In the genomic region with DNA sequence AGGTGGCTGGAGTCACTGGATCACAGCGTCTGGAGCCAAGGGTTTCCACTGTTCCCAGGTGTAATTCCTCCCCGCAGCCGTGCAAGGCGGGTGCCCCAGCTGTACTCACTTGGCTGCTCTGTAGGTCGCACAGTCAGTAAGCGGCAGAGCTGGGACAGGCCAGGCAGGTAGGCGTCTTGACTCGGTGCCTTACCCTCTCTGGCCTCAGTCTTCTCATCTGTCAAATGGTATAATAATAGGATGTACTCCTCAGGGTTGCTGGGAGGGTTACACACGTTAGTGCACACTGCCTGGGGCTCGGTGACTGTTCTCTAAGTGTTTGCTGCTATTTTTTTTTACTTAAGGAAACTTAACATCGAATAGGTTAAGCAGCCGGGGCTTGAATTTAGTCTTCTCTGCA, we compare ENCODE assay signal across 11 cellular contexts. TPM values are rescaled to one million over a fixed set of nuclear protein-coding genes. Genes with fewer than 3 reads are reported as not detected.
"Had no signal": no experiment of that assay in that cellular context is flagged by ENCODE, and none has a peak within 500 bp of the region (broad histone marks: within the 10 kb centered on the region; RNA-seq: fewer than 3 reads in every experiment).

No MANE protein-coding gene starts in this region.

- H3K27ac ChIP-seq: adrenal gland, gastrocnemius medialis, heart left ventricle, neural progenitor cell, transverse colon had no signal

- H3K9me3 Mint-ChIP-seq: activated naive CD4-positive, alpha-beta T cell treated with anti-CD3 and anti-CD28 coated beads, Interleukin-2, amount 10 ng/mL, durations not matched to agents 7 days and 5 days; immature natural killer cell; mesothelial cell of epicardium; neural progenitor cell had no signal

- H3K9me3 ChIP-seq: adrenal gland, gastrocnemius medialis, heart left ventricle, transverse colon had no signal

- H3K4me1 ChIP-seq: adrenal gland had no signal

- H3K36me3 Mint-ChIP-seq: activated naive CD4-positive, alpha-beta T cell treated with anti-CD3 and anti-CD28 coated beads, Interleukin-2, amount 10 ng/mL, durations not matched to agents 7 days and 5 days; immature natural killer cell; mesothelial cell of epicardium; neural progenitor cell had no signal

- H3K4me1 Mint-ChIP-seq: activated naive CD4-positive, alpha-beta T cell treated with anti-CD3 and anti-CD28 coated beads, Interleukin-2, amount 10 ng/mL, durations not matched to agents 7 days and 5 days; immature natural killer cell had no signal

- H3K27me3 ChIP-seq: adrenal gland, gastrocnemius medialis, transverse colon had no signal

- H3K36me3 ChIP-seq: adrenal gland, gastrocnemius medialis, heart left ventricle, neural progenitor cell, transverse colon had no signal

- H3K4me3 Mint-ChIP-seq: activated naive CD4-positive, alpha-beta T cell treated with anti-CD3 and anti-CD28 coated beads, Interleukin-2, amount 10 ng/mL, durations not matched to agents 7 days and 5 days; immature natural killer cell; mesothelial cell of epicardium; neural progenitor cell had no signal

- H3K27ac Mint-ChIP-seq: activated naive CD4-positive, alpha-beta T cell treated with anti-CD3 and anti-CD28 coated beads, Interleukin-2, amount 10 ng/mL, durations not matched to agents 7 days and 5 days; immature natural killer cell; mesothelial cell of epicardium had no signal

- H3K4me3 ChIP-seq: adrenal gland, gastrocnemius medialis, heart left ventricle, neural progenitor cell, transverse colon had no signal

RNA-seq across cellular contexts. Expression of gene MYL10, which starts 27.0 kb away (rescaled TPM):
- total RNA-seq: adrenal gland, dermis microvascular lymphatic vessel endothelial cell, heart left ventricle, liver, mesothelial cell of epicardium, myocyte, transverse colon had no signal
- polyA plus RNA-seq: adrenal gland, heart left ventricle, immature natural killer cell, liver had no signal
